In the genomic region with DNA sequence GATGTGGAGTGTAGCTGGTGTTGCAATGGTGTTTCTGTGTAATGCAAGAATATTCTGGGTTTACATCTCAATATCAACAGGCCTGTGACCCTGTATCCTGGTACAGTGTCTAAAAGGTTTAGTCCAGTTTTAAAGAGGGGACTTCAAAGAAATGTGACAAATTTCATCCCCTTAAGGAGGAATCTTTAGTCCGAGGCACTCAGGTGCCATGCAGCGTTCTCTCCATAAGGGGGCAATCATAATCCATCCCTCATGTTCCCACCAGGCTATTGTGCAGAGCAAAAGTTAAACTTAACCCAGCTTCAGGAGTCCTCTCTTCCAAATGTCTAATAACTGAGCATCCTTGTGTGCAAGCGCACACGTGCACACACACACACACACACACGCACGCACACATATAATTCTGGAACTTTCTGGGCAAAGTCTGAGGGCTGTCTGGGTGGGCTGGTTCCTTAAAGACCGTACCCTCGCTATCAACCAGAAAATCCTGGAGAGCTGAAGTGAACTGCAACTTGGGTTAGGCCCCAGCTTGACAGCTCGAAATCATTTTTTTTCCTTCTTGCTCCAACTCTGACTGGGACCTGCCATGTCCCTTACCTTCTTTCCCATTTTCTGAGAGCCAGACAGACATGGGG, we compare ENCODE assay signal across 10 cellular contexts. TPM values are rescaled to one million over a fixed set of nuclear protein-coding genes. Genes with fewer than 3 reads are reported as not detected.
A peak's percentile ranks its signal among the peaks of the same experiment; 100 is the strongest.
DNase-seq lines count a peak whose midpoint lies in the region; ATAC-seq and TF ChIP-seq lines count a peak whose summit lies in the region.
"Had no signal": no experiment of that assay in that cellular context is flagged by ENCODE, and none has a peak within 500 bp of the region (broad histone marks: within the 10 kb centered on the region; RNA-seq: fewer than 3 reads in every experiment).

No MANE protein-coding gene starts in this region.

- H2BK15ac ChIP-seq in mesenchymal stem cell (ENCODE audit: low read depth, poor library complexity, severe bottlenecking) = no peak overlapping the region

- H2BK120ac ChIP-seq in mesenchymal stem cell (ENCODE audit: low read depth, low read length) = no peak overlapping the region

- DNase-seq in Caco-2 (peak in 1 of 2 experiments; percentile 60), H7 (peak; percentile 88), NT2/D1 (ENCODE audit: low read depth, low spot score) (peak; percentile 44), dedifferentiated amniotic fluid mesenchymal stem cell (ENCODE audit: extremely low spot score) (peak; percentile 37), mesenchymal stem cell (peak; percentile 55), T-helper 9 cell (no peak)

- no peaks in the 10 kb centered on the region for H3K79me1 ChIP-seq in mesenchymal stem cell (replicated peaks; ENCODE audit: low read length, poor library complexity, severe bottlenecking)

- intact Hi-C loops in Caco-2 (cut with micrococcal nuclease; ENCODE audit: unreplicated experiment) = loop anchor here (1.0 to 5.0 kb wide), 3 partner anchors 80 to 140 kb away; no protein-coding TSS in a partner anchor

- peak; percentile 78 to 81 for TF ChIP-seq CTCF in Caco-2 (IDR thresholded peaks at IDR 0.05; ENCODE audit: insufficient read depth in 1 of 2, low read depth in 1 of 2, low read length in 1 of 2, severe bottlenecking in 1 of 2, unreplicated experiment in 1 of 2)

- no peak overlapping the region for H3K4ac ChIP-seq in mesenchymal stem cell (ENCODE audit: low read depth in 1 of 2, low read length in 2 of 2)

- H3K27me3 Mint-ChIP-seq in Caco-2 (ENCODE audit: insufficient read depth, unreplicated experiment) = no peaks in the 10 kb centered on the region

- no peak overlapping the region for H4K91ac ChIP-seq in mesenchymal stem cell (ENCODE audit: low read length)

- POLR2A ChIA-PET in Caco-2 (lab: Charles Lee) = no interaction called here

- ATAC-seq in GM21528 (IDR thresholded peaks at IDR 0.05; ENCODE audit: low FRiP score, unreplicated experiment) = no peak
- no peak for ATAC-seq in HG03571 (IDR thresholded peaks at IDR 0.05; ENCODE audit: unreplicated experiment)

- no peak overlapping the region for H3K27ac Mint-ChIP-seq in Caco-2 (ENCODE audit: unreplicated experiment)

- H3K36me3 Mint-ChIP-seq in Caco-2 (ENCODE audit: insufficient read depth, unreplicated experiment) = peaks cover 18% of the 10 kb centered on the region

- no peak overlapping the region for H3K4me2 ChIP-seq in mesenchymal stem cell (ENCODE audit: low read length, poor library complexity, severe bottlenecking)

- no peak overlapping the region for H2BK5ac ChIP-seq in mesenchymal stem cell (ENCODE audit: low read depth, low read length, poor library complexity, severe bottlenecking)

- H3K4me1 Mint-ChIP-seq in Caco-2 (ENCODE audit: low read depth, unreplicated experiment) = no peaks in the 10 kb centered on the region

- H3K27me3 ChIP-seq in Caco-2 (replicated peaks; ENCODE audit: control insufficient read depth, insufficient read depth, low read length) (no peaks in the 10 kb centered on the region), H7 (ENCODE audit: control insufficient read depth, insufficient read depth, low read length) (no peaks in the 10 kb centered on the region), NT2/D1 (ENCODE audit: insufficient read depth, insufficient read length) (peaks cover 8% of the 10 kb centered on the region), mesenchymal stem cell (ENCODE audit: control insufficient read depth in 1 of 2, insufficient read depth in 1 of 2, low read length in 2 of 2) (no peaks in the 10 kb centered on the region)
- H3K27me3 ChIP-seq: neutrophil had no signal

- CTCF ChIA-PET in Caco-2 (lab: Charles Lee) = interaction anchor here (0.8 to 1.3 kb wide), 7 partner anchors 24 to 639 kb away, joined by 3 to 8 read pairs (median 4); no protein-coding TSS in a partner anchor

- no peak overlapping the region for H3K23ac ChIP-seq in mesenchymal stem cell (ENCODE audit: low read length in 2 of 2)

- no peak overlapping the region for H3K27ac ChIP-seq in mesenchymal stem cell (ENCODE audit: low read length, poor library complexity, severe bottlenecking)
- H3K27ac ChIP-seq: neutrophil had no signal

- no peak overlapping the region for H4K8ac ChIP-seq in mesenchymal stem cell (ENCODE audit: low read length)

- 55% methylated on average over 9 of the region's 9 CpGs for WGBS in mesenchymal stem cell

- no TSS peak for BruUV-seq in Caco-2 (replicated peaks; lab: Mats Ljungman, UMichigan)

- H3K14ac ChIP-seq in mesenchymal stem cell (ENCODE audit: low read length in 2 of 2) = no peak overlapping the region

- H3K4me1 ChIP-seq in Caco-2 = no peaks in the 10 kb centered on the region
- H3K4me1 ChIP-seq in NT2/D1 (ENCODE audit: insufficient read depth, insufficient read length) = peaks cover 21% of the 10 kb centered on the region
- peaks cover 6% of the 10 kb centered on the region for H3K4me1 ChIP-seq in mesenchymal stem cell (ENCODE audit: control insufficient read depth, insufficient read depth, low read depth, low read length)

- no peak overlapping the region for H2AFZ ChIP-seq in mesenchymal stem cell (ENCODE audit: low read depth, low read length)

- no peak overlapping the region for H3K18ac ChIP-seq in mesenchymal stem cell (ENCODE audit: low read depth in 1 of 2, low read length in 2 of 2)

- H3K4me3 ChIP-seq in Caco-2 (ENCODE audit: low read depth, low read length) = no peak overlapping the region
- H3K4me3 ChIP-seq in H7 (ENCODE audit: insufficient read depth, low read depth, low read length) = no peak overlapping the region
- H3K4me3 ChIP-seq in NT2/D1 (ENCODE audit: insufficient read length, low read depth) = no peak overlapping the region
- no peak overlapping the region for H3K4me3 ChIP-seq in mesenchymal stem cell (ENCODE audit: insufficient read depth in 1 of 2, low read depth in 1 of 2, low read length in 2 of 2)

- H3K9ac ChIP-seq in NT2/D1 (ENCODE audit: insufficient read length, low read depth) = no peak overlapping the region
- H3K9ac ChIP-seq in mesenchymal stem cell (ENCODE audit: low read length) = no peak overlapping the region

- H3K36me3 ChIP-seq in Caco-2 (ENCODE audit: control insufficient read depth, insufficient read depth, low read length) = no peaks in the 10 kb centered on the region; the same call in 1 of the 2 replicates
- no peaks in the 10 kb centered on the region; the same call in 1 of the 2 replicates for H3K36me3 ChIP-seq in H7 (replicated peaks; ENCODE audit: control insufficient read depth, insufficient read depth, low read length)
- no peaks in the 10 kb centered on the region for H3K36me3 ChIP-seq in NT2/D1 (ENCODE audit: insufficient read depth, insufficient read length, low read length)
- no peaks in the 10 kb centered on the region for H3K36me3 ChIP-seq in mesenchymal stem cell (ENCODE audit: control insufficient read depth in 1 of 2, insufficient read depth in 2 of 2, low read depth in 1 of 2, low read length in 2 of 2)

- no peaks in the 10 kb centered on the region for H3K9me3 Mint-ChIP-seq in Caco-2 (ENCODE audit: unreplicated experiment)

- H3K9me3 ChIP-seq in Caco-2 = no peaks in the 10 kb centered on the region
- H3K9me3 ChIP-seq in NT2/D1 (ENCODE audit: insufficient read depth, low read length) = no peaks in the 10 kb centered on the region
- H3K9me3 ChIP-seq in mesenchymal stem cell (ENCODE audit: control insufficient read depth, low read length) = no peaks in the 10 kb centered on the region
- H3K9me3 ChIP-seq: neutrophil had no signal

- no peak overlapping the region for H2AK5ac ChIP-seq in mesenchymal stem cell (ENCODE audit: low read length, severe bottlenecking)

- no peak overlapping the region for H3K4me3 Mint-ChIP-seq in Caco-2 (ENCODE audit: unreplicated experiment)

- H2BK12ac ChIP-seq in mesenchymal stem cell (ENCODE audit: low read length in 2 of 2) = no peak overlapping the region

RNA-seq across cellular contexts. Expression of gene CRB2, which starts 46.0 kb away (rescaled TPM):
- total RNA-seq in Caco-2 (2022) = 0.34 and 0.56 TPM in 2 replicates
- total RNA-seq in H7 (2014; rRNA removed; shearing (Covaris generic)) = 1.6 and 1.7 TPM in 2 replicates
- polyA plus RNA-seq in mesenchymal stem cell (2013, experiment 1 of 2) = 0.11 TPM
- polyA plus RNA-seq in mesenchymal stem cell (2013, experiment 2 of 2) = 0.10 TPM
- total RNA-seq: T-helper 1 cell treated with Interleukin-12 subunit alpha and Interleukin-12 subunit beta and Interleukin-4 antibody, amounts not matched to agents 30 ng/mL and 1 ng/mL, for 36 hours had no signal
